19 cellular contexts compared by ENCODE assay signal in the genomic region with DNA sequence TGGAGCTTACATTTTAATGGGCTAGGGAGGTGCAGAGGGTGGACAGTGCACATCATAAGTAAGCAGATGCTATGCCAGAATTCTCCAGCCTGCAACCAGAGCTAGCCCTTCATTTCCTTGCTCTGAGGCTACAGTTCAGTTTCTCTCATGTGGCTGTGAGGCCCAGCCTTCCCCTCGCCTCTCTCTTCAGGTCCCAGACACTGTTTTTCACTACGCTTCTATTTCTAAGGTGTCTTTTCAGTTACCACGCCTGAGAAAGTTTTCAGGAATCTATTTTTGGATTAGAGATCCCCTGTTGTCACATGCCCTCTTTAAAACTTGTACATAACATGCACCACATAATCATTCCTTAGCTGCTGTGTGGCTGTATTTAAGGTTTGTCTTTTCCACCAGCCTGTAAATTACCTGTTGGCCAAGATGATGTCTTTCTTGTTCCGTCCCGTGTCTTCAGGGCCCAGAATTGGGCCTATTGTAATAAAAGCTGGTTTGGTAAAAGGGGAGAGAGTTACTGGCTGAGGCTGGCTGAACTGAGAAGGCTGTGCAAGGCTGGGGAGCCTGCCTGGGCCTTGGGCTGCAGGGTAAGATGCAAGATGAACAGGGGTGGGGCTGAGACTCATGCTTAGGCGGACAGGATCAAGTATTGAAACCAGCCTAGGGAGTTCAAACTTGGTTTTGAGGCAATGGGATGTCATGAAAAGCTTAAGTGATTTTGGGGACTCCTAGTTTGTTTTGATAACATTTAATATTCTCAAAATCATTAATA.
DNase-seq lines count a peak whose midpoint lies in the region; ATAC-seq and TF ChIP-seq lines count a peak whose summit lies in the region.
"Had no signal": no experiment of that assay in that cellular context is flagged by ENCODE, and none has a peak within 500 bp of the region (broad histone marks: within the 10 kb centered on the region; RNA-seq: fewer than 3 reads in every experiment).

No MANE protein-coding gene starts in this region.

- intact Hi-C loops in gastrocnemius medialis (cut with DNase I; ENCODE audit: low total_unique reads): loop anchor here (10.0 kb wide), 1 partner anchor 576 kb away; no protein-coding TSS in a partner anchor
- intact Hi-C loops in body of pancreas (cut with DNase I): no loop called here

- no peak overlapping the region for H3K4me3 Mint-ChIP-seq in neural progenitor cell
- H3K4me3 Mint-ChIP-seq: H9; immature natural killer cell; naive thymus-derived CD8-positive, alpha-beta T cell had no signal

- POLR2A ChIA-PET in HEK293 (lab: Yijun Ruan, JAX): no interaction called here

- H3K27ac Mint-ChIP-seq in neural progenitor cell: no peak overlapping the region
- H3K27ac Mint-ChIP-seq: H9; immature natural killer cell; naive thymus-derived CD8-positive, alpha-beta T cell had no signal

- peaks cover 29% of the 10 kb centered on the region for H3K4me1 Mint-ChIP-seq in neural progenitor cell

- no peak overlapping the region for H2AFZ ChIP-seq in neural progenitor cell (replicated peaks)

- peak; percentile 28 for DNase-seq in DMS 273 (lab: John Stamatoyannopoulos, UW; ENCODE audit: unreplicated experiment)
- no peak for DNase-seq in DMS 273 treated with DMSO at 0.1 percent for 48 hours (lab: John Stamatoyannopoulos, UW)
- DNase-seq in epithelial cell of esophagus (ENCODE audit: low read depth): peak; percentile 18
- peak; percentile 23 for DNase-seq in neural progenitor cell (ENCODE audit: low spot score)
- DNase-seq in gastrocnemius medialis: no peak
- DNase-seq in body of pancreas: no peak
- DNase-seq: H9; heart left ventricle; immature natural killer cell; naive thymus-derived CD8-positive, alpha-beta T cell; NCI-H510A treated with DMSO at 0.1 percent for 48 hours; stimulated activated CD4-positive, alpha-beta T cell treated with anti-CD3 and anti-CD28 coated beads, Interleukin-2, amount 100 ng/mL, for 48 hours had no signal

- H3K36me3 ChIP-seq in HEK293 (ENCODE audit: control insufficient read depth in 2 of 2, insufficient read depth in 1 of 2, low read length in 2 of 2) (no peaks in the 10 kb centered on the region), neural progenitor cell (no peaks in the 10 kb centered on the region), gastrocnemius medialis (no peaks in the 10 kb centered on the region), body of pancreas (replicated peaks in 1 of 2; ENCODE audit: insufficient read depth in 1 of 2, low read depth in 2 of 2) (no peaks in the 10 kb centered on the region)
- H3K36me3 ChIP-seq: BLaER1 treated with 17β-estradiol and CSF1 and Interleukin-3, amounts not matched to agents 10 nM and 100 nM; esophagus muscularis mucosa; heart left ventricle had no signal

- WGBS in body of pancreas, 2 donors: 91 to 95% methylated on average over 6 of the region's 6 CpGs

- no peak overlapping the region for H3K27ac ChIP-seq in HEK293 (ENCODE audit: extremely low read depth, low read depth, low read length)
- peak overlapping the region; percentile 64 for H3K27ac ChIP-seq in neural progenitor cell
- H3K27ac ChIP-seq in gastrocnemius medialis: no peak overlapping the region
- H3K27ac ChIP-seq in body of pancreas: no peak overlapping the region
- H3K27ac ChIP-seq: 22Rv1; BLaER1 treated with 17β-estradiol and CSF1 and Interleukin-3, amounts not matched to agents 10 nM and 100 nM; esophagus muscularis mucosa; heart left ventricle had no signal

- H3K79me2 ChIP-seq in neural progenitor cell (ENCODE audit: low read depth): peaks cover 78% of the 10 kb centered on the region

- H3K4me3 ChIP-seq in HEK293 (ENCODE audit: low read depth, low read length) (no peak overlapping the region), epithelial cell of esophagus (ENCODE audit: low read length) (no peak overlapping the region), neural progenitor cell (no peak overlapping the region), gastrocnemius medialis (no peak overlapping the region), body of pancreas (no peak overlapping the region)
- H3K4me3 ChIP-seq: BLaER1 treated with 17β-estradiol and CSF1 and Interleukin-3, amounts not matched to agents 10 nM and 100 nM; esophagus muscularis mucosa; heart left ventricle; lung; skin epidermis had no signal

- peaks cover 47% of the 10 kb centered on the region for H3F3A ChIP-seq in neural progenitor cell (ENCODE audit: low read depth)

- H3K9me3 ChIP-seq in HEK293 (ENCODE audit: control insufficient read depth, insufficient read depth, low read depth, low read length) (no peaks in the 10 kb centered on the region), neural progenitor cell (ENCODE audit: low read depth) (no peaks in the 10 kb centered on the region), gastrocnemius medialis (no peaks in the 10 kb centered on the region), body of pancreas (no peaks in the 10 kb centered on the region)
- H3K9me3 ChIP-seq: BLaER1 treated with 17β-estradiol and CSF1 and Interleukin-3, amounts not matched to agents 10 nM and 100 nM; esophagus muscularis mucosa; heart left ventricle had no signal

- H4K20me1 ChIP-seq in neural progenitor cell (ENCODE audit: low read depth): peaks cover 12% of the 10 kb centered on the region
- H4K20me1 ChIP-seq: BLaER1 treated with 17β-estradiol and CSF1 and Interleukin-3, amounts not matched to agents 10 nM and 100 nM had no signal

- H3K9me3 Mint-ChIP-seq in neural progenitor cell: no peaks in the 10 kb centered on the region
- H3K9me3 Mint-ChIP-seq: H9; immature natural killer cell; naive thymus-derived CD8-positive, alpha-beta T cell had no signal

- CTCF ChIA-PET in HEK293 (lab: Yijun Ruan, JAX): interaction anchor here (0.5 to 1.4 kb wide), 4 partner anchors 9 to 1070 kb away, joined by 3 read pairs; no protein-coding TSS in a partner anchor

- TF ChIP-seq POLR2A in gastrocnemius medialis (IDR thresholded peaks at IDR 0.05) (no peak), body of pancreas (IDR thresholded peaks at IDR 0.05) (no peak)

- peaks cover 6% of the 10 kb centered on the region for H3K36me3 Mint-ChIP-seq in neural progenitor cell
- H3K36me3 Mint-ChIP-seq: naive thymus-derived CD8-positive, alpha-beta T cell had no signal

- no peak overlapping the region for H3K9ac ChIP-seq in neural progenitor cell
- H3K9ac ChIP-seq: BLaER1 treated with 17β-estradiol and CSF1 and Interleukin-3, amounts not matched to agents 10 nM and 100 nM had no signal

- no peak for TF ChIP-seq CTCF in HEK293 (tag by site-specific recombination; IDR thresholded peaks at IDR 0.05)
- no peak for TF ChIP-seq CTCF in epithelial cell of esophagus (IDR thresholded peaks at IDR 0.05; ENCODE audit: insufficient read depth, low read depth, low read length, missing control alignments)
- no peak for TF ChIP-seq CTCF in neural progenitor cell (IDR thresholded peaks at IDR 0.05)
- TF ChIP-seq CTCF in gastrocnemius medialis (IDR thresholded peaks at IDR 0.05 in 4 of 5, conservative IDR thresholded peaks at IDR 0.05 in 1 of 5): no peak
- TF ChIP-seq CTCF in body of pancreas (IDR thresholded peaks at IDR 0.05): no peak

- no peaks in the 10 kb centered on the region for H3K27me3 ChIP-seq in neural progenitor cell
- no peaks in the 10 kb centered on the region for H3K27me3 ChIP-seq in gastrocnemius medialis
- H3K27me3 ChIP-seq in body of pancreas: no peaks in the 10 kb centered on the region
- H3K27me3 ChIP-seq: BLaER1 treated with 17β-estradiol and CSF1 and Interleukin-3, amounts not matched to agents 10 nM and 100 nM; esophagus muscularis mucosa; heart left ventricle had no signal

- H3K4me2 ChIP-seq in neural progenitor cell: no peak overlapping the region

- H3K27me3 Mint-ChIP-seq in neural progenitor cell (ENCODE audit: insufficient read depth, low read depth): no peaks in the 10 kb centered on the region
- H3K27me3 Mint-ChIP-seq: naive thymus-derived CD8-positive, alpha-beta T cell had no signal

- in situ Hi-C loops in gastrocnemius medialis (cut with MboI; ENCODE audit: low sequenced_read_pairs in 4 of 4): loop anchor here in 3 of 4 donors (10.0 to 25.0 kb wide), 5 partner anchors 284 to 619 kb away; a partner anchor contains a TSS

- H3K4me1 ChIP-seq in HEK293 (ENCODE audit: control insufficient read depth, insufficient read depth, low read length): peaks cover 8% of the 10 kb centered on the region; the same call in 1 of the 2 replicates
- H3K4me1 ChIP-seq in neural progenitor cell: peaks cover 64% of the 10 kb centered on the region
- peaks cover 23 to 30% of the 10 kb centered on the region in 2 donors for H3K4me1 ChIP-seq in gastrocnemius medialis
- peaks cover 24% of the 10 kb centered on the region for H3K4me1 ChIP-seq in body of pancreas

- ATAC-seq in gastrocnemius medialis (no peak), GM18873 (IDR thresholded peaks at IDR 0.05; ENCODE audit: low FRiP score, unreplicated experiment) (no peak), body of pancreas (no peak)

TF ChIP-seq in HEK293, 187 proteins besides CTCF, POLR2A, EP300 and RAD21:
- TF ChIP-seq ZBTB17 (tag by site-specific recombination; IDR thresholded peaks at IDR 0.05): peak; percentile 42; the same call in 1 of the 2 replicates
- TF ChIP-seq, protein P1, sequence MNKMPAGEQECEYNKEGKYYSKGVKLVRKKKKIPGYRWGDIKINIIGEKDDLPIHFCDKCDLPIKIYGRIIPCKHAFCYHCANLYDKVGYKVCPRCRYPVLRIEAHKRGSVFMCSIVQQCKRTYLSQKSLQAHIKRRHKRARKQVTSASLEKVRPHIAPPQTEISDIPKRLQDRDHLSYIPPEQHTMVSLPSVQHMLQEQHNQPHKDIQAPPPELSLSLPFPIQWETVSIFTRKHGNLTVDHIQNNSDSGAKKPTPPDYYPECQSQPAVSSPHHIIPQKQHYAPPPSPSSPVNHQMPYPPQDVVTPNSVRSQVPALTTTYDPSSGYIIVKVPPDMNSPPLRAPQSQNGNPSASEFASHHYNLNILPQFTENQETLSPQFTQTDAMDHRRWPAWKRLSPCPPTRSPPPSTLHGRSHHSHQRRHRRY (tag by site-specific recombination; IDR thresholded peaks at IDR 0.05): no peak
- no peak for TF ChIP-seq BCL11A (tag by site-specific recombination; IDR thresholded peaks at IDR 0.05; ENCODE audit: low read depth)
- TF ChIP-seq, protein P2, sequence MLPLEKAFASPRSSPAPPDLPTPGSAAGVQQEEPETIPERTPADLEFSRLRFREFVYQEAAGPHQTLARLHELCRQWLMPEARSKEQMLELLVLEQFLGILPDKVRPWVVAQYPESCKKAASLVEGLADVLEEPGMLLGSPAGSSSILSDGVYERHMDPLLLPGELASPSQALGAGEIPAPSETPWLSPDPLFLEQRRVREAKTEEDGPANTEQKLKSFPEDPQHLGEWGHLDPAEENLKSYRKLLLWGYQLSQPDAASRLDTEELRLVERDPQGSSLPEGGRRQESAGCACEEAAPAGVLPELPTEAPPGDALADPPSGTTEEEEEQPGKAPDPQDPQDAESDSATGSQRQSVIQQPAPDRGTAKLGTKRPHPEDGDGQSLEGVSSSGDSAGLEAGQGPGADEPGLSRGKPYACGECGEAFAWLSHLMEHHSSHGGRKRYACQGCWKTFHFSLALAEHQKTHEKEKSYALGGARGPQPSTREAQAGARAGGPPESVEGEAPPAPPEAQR (tag by site-specific recombination; IDR thresholded peaks at IDR 0.05): no peak
- peak; percentile 79 for TF ChIP-seq ZNF677 (tag by site-specific recombination; IDR thresholded peaks at IDR 0.05)
- no peak for TF ChIP-seq KLF7 (tag by site-specific recombination; IDR thresholded peaks at IDR 0.05; ENCODE audit: borderline replicate concordance)

Comparison
In these comparisons a context has a peak if more than half of its experiments do, and no peak if none do; other contexts are left out.
1. DNase-seq: peak in DMS 273 (single experiment), epithelial cell of esophagus (single experiment) and neural progenitor cell (single experiment); none in DMS 273 treated with DMSO at 0.1 percent for 48 hours (single experiment), gastrocnemius medialis (0 of 2) and body of pancreas (0 of 4).